8 cellular contexts compared by ENCODE assay signal in genomic region chr2:20224716-20225293, GRCh38. TPM values are rescaled to one million over a fixed set of nuclear protein-coding genes. Genes with fewer than 3 reads are reported as not detected.
DNase-seq lines count a peak whose midpoint lies in the region; ATAC-seq and TF ChIP-seq lines count a peak whose summit lies in the region.

A gene with protein sequence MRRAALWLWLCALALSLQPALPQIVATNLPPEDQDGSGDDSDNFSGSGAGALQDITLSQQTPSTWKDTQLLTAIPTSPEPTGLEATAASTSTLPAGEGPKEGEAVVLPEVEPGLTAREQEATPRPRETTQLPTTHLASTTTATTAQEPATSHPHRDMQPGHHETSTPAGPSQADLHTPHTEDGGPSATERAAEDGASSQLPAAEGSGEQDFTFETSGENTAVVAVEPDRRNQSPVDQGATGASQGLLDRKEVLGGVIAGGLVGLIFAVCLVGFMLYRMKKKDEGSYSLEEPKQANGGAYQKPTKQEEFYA (minus strand): TSS chr2:20225130. CDS start chr2:20224867, 263 bp downstream.

- CTCF ChIA-PET in HEK293 (lab: Yijun Ruan, JAX) = interaction anchor here (0.5 to 3.0 kb wide), 20 partner anchors 10 to 269 kb away, joined by 3 to 24 read pairs (median 4); no protein-coding TSS in a partner anchor

- H3K4me3 ChIP-seq in HEK293 (ENCODE audit: low read depth, low read length) (peak within 1 kb of the TSS; percentile 60), astrocyte of the spinal cord (ENCODE audit: low read depth, low read length) (peak within 1 kb of the TSS; percentile 61), iPS-18c (ENCODE audit: insufficient read depth, low read depth, low read length) (peak within 1 kb of the TSS; percentile 79), skeletal muscle satellite cell (ENCODE audit: low read length) (peak within 1 kb of the TSS; percentile 72)

- peaks cover 11% of the 10 kb centered on the region for H3K27me3 ChIP-seq in skeletal muscle satellite cell (ENCODE audit: control insufficient read depth, insufficient read depth, low read length)

- TF ChIP-seq CTCF in HEK293 (tag by site-specific recombination; IDR thresholded peaks at IDR 0.05) (no peak), astrocyte of the spinal cord (IDR thresholded peaks at IDR 0.05; ENCODE audit: low read depth, low read length) (no peak)

- peak; percentile 41 for DNase-seq in NCI-H1092 (lab: John Stamatoyannopoulos, UW)
- no peak for DNase-seq in NCI-H1092 treated with DMSO at 0.1 percent for 48 hours (lab: John Stamatoyannopoulos, UW)
- DNase-seq in NCI-H2196 treated with DMSO at 0.1 percent for 48 hours (lab: John Stamatoyannopoulos, UW; ENCODE audit: unreplicated experiment) = peak; percentile 55
- peak; percentile 57 for DNase-seq in astrocyte of the spinal cord (ENCODE audit: low read depth, low spot score)

- peak within 1 kb of the TSS; percentile 82; the same call in 1 of the 2 replicates for H3K27ac ChIP-seq in HEK293 (ENCODE audit: extremely low read depth, low read depth, low read length)

- peak within 1 kb of the TSS; percentile 69 for H3K9ac ChIP-seq in skeletal muscle satellite cell (ENCODE audit: low read depth, low read length)

- POLR2A ChIA-PET in HEK293 (lab: Yijun Ruan, JAX) = interaction anchor here (0.6 to 1.5 kb wide), 9 partner anchors 10 to 222 kb away, joined by 3 to 6 read pairs (median 4); partner anchors contain the start of gene RHOB

- H3K36me3 ChIP-seq in HEK293 (ENCODE audit: control insufficient read depth in 2 of 2, insufficient read depth in 1 of 2, low read length in 2 of 2) (peaks cover 0 to 8% of the 10 kb centered on the region in 2 experiments; a peak in 1 of 3 replicates), skeletal muscle satellite cell (ENCODE audit: insufficient read depth, low read length) (no peaks in the 10 kb centered on the region)

- in situ Hi-C loops in astrocyte of the spinal cord (cut with HindIII; ENCODE audit: low sequenced_read_pairs) = no loop called here

- no peak for ATAC-seq in GM21423 (IDR thresholded peaks at IDR 0.05; ENCODE audit: unreplicated experiment)

- H3K4me1 ChIP-seq in HEK293 (ENCODE audit: control insufficient read depth, insufficient read depth, low read length) (peaks cover 14% of the 10 kb centered on the region), skeletal muscle satellite cell (ENCODE audit: control insufficient read depth, insufficient read depth, low read length) (peaks cover 17% of the 10 kb centered on the region)

- H3K4me2 ChIP-seq in skeletal muscle satellite cell (ENCODE audit: low read length) = peak within 1 kb of the TSS; percentile 88

- H3K9me3 ChIP-seq in HEK293 (ENCODE audit: control insufficient read depth, insufficient read depth, low read depth, low read length) (no peaks in the 10 kb centered on the region), iPS-18c (ENCODE audit: control insufficient read depth, insufficient read depth, low read length) (no peaks in the 10 kb centered on the region), skeletal muscle satellite cell (replicated peaks; ENCODE audit: low read length) (no peaks in the 10 kb centered on the region)

TF ChIP-seq in HEK293, 187 proteins besides CTCF, POLR2A, EP300 and RAD21:
- no peak for TF ChIP-seq ZNF146 (tag by site-specific recombination; IDR thresholded peaks at IDR 0.05)
- TF ChIP-seq ZSCAN30 (tag by site-specific recombination; IDR thresholded peaks at IDR 0.05) = peak; percentile 59; the same call in 1 of the 2 replicates
- TF ChIP-seq ZNF777 (tag by site-specific recombination; IDR thresholded peaks at IDR 0.05; ENCODE audit: borderline replicate concordance) = no peak
- TF ChIP-seq, protein P1, sequence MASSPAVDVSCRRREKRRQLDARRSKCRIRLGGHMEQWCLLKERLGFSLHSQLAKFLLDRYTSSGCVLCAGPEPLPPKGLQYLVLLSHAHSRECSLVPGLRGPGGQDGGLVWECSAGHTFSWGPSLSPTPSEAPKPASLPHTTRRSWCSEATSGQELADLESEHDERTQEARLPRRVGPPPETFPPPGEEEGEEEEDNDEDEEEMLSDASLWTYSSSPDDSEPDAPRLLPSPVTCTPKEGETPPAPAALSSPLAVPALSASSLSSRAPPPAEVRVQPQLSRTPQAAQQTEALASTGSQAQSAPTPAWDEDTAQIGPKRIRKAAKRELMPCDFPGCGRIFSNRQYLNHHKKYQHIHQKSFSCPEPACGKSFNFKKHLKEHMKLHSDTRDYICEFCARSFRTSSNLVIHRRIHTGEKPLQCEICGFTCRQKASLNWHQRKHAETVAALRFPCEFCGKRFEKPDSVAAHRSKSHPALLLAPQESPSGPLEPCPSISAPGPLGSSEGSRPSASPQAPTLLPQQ (tag by site-specific recombination; IDR thresholded peaks at IDR 0.05) = no peak
- no peak for TF ChIP-seq BCL11A (tag by site-specific recombination; IDR thresholded peaks at IDR 0.05; ENCODE audit: low read depth)
- no peak for TF ChIP-seq ZNF555 (tag by site-specific recombination; conservative IDR thresholded peaks at IDR 0.05)
- no peak for TF ChIP-seq ZBTB7A (tag by site-specific recombination; IDR thresholded peaks at IDR 0.05; ENCODE audit: low read depth)
- TF ChIP-seq ZNF76 (tag by site-specific recombination; IDR thresholded peaks at IDR 0.05; ENCODE audit: borderline replicate concordance, low read depth) = peak; percentile 27; the same call in 1 of the 2 replicates
- TF ChIP-seq ZSCAN16 (tag by site-specific recombination; IDR thresholded peaks at IDR 0.05) = no peak
- TF ChIP-seq KLF1 (tag by site-specific recombination; IDR thresholded peaks at IDR 0.05) = no peak
- TF ChIP-seq ZNF341 (tag by site-specific recombination; IDR thresholded peaks at IDR 0.05; ENCODE audit: low read depth) = peak; percentile 79; the same call in 1 of the 2 replicates
- TF ChIP-seq, protein P2, sequence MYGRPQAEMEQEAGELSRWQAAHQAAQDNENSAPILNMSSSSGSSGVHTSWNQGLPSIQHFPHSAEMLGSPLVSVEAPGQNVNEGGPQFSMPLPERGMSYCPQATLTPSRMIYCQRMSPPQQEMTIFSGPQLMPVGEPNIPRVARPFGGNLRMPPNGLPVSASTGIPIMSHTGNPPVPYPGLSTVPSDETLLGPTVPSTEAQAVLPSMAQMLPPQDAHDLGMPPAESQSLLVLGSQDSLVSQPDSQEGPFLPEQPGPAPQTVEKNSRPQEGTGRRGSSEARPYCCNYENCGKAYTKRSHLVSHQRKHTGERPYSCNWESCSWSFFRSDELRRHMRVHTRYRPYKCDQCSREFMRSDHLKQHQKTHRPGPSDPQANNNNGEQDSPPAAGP (tag by site-specific recombination; IDR thresholded peaks at IDR 0.05) = no peak
- 0 out of 2 replicates have a peak, but pooled peaks have one; percentile 8 for TF ChIP-seq HOXC10 (CRISPR knock-in tag; IDR thresholded peaks at IDR 0.05)
- TF ChIP-seq KLF10 (tag by site-specific recombination; IDR thresholded peaks at IDR 0.05) = 0 out of 2 replicates have a peak, but pooled peaks have one; percentile 10
- no peak for TF ChIP-seq SCRT1 (tag by site-specific recombination; IDR thresholded peaks at IDR 0.05; ENCODE audit: borderline replicate concordance)
- no peak for TF ChIP-seq GLI4 (tag by site-specific recombination; IDR thresholded peaks at IDR 0.05)
- TF ChIP-seq REPIN1 (tag by site-specific recombination; IDR thresholded peaks at IDR 0.05; ENCODE audit: low read depth) = no peak
- TF ChIP-seq ZNF621 (tag by site-specific recombination; IDR thresholded peaks at IDR 0.05) = no peak
- TF ChIP-seq ZNF670 (tag by site-specific recombination; IDR thresholded peaks at IDR 0.05; ENCODE audit: low read depth) = no peak
- no peak for TF ChIP-seq ZNF501 (tag by site-specific recombination; IDR thresholded peaks at IDR 0.05)
- TF ChIP-seq, protein P3, sequence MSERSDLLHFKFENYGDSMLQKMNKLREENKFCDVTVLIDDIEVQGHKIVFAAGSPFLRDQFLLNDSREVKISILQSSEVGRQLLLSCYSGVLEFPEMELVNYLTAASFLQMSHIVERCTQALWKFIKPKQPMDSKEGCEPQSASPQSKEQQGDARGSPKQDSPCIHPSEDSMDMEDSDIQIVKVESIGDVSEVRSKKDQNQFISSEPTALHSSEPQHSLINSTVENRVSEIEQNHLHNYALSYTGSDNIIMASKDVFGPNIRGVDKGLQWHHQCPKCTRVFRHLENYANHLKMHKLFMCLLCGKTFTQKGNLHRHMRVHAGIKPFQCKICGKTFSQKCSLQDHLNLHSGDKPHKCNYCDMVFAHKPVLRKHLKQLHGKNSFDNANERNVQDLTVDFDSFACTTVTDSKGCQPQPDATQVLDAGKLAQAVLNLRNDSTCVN (tag by site-specific recombination; optimal IDR thresholded peaks at IDR 0.05) = peak; percentile 48
- no peak for TF ChIP-seq ZNF549 (tag by site-specific recombination; IDR thresholded peaks at IDR 0.05)
- TF ChIP-seq PRDM1 (tag by site-specific recombination; IDR thresholded peaks at IDR 0.05) = no peak
- TF ChIP-seq KLF7 (tag by site-specific recombination; IDR thresholded peaks at IDR 0.05; ENCODE audit: borderline replicate concordance) = no peak
- TF ChIP-seq MEIS1 (CRISPR knock-in tag; IDR thresholded peaks at IDR 0.05; ENCODE audit: borderline replicate concordance) = no peak
- TF ChIP-seq ZNF677 (tag by site-specific recombination; IDR thresholded peaks at IDR 0.05) = no peak
- TF ChIP-seq ZNF132 (tag by site-specific recombination; IDR thresholded peaks at IDR 0.05; ENCODE audit: borderline replicate concordance) = no peak
- no peak for TF ChIP-seq RBAK (tag by site-specific recombination; IDR thresholded peaks at IDR 0.05)
- TF ChIP-seq ZNF837 (tag by site-specific recombination; IDR thresholded peaks at IDR 0.05) = no peak
- no peak for TF ChIP-seq KLF8 (tag by site-specific recombination; IDR thresholded peaks at IDR 0.05)
- TF ChIP-seq, protein P4, sequence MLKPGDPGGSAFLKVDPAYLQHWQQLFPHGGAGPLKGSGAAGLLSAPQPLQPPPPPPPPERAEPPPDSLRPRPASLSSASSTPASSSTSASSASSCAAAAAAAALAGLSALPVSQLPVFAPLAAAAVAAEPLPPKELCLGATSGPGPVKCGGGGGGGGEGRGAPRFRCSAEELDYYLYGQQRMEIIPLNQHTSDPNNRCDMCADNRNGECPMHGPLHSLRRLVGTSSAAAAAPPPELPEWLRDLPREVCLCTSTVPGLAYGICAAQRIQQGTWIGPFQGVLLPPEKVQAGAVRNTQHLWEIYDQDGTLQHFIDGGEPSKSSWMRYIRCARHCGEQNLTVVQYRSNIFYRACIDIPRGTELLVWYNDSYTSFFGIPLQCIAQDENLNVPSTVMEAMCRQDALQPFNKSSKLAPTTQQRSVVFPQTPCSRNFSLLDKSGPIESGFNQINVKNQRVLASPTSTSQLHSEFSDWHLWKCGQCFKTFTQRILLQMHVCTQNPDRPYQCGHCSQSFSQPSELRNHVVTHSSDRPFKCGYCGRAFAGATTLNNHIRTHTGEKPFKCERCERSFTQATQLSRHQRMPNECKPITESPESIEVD (tag by site-specific recombination; IDR thresholded peaks at IDR 0.05) = no peak
TF ChIP-seq in HEK293: peak in this region for 6.

RNA-seq across cellular contexts. Expression of the gene that starts here (rescaled TPM):
- total RNA-seq in skeletal muscle satellite cell (2012; rRNA removed) = 3.1 and 3.3 TPM in 2 replicates
